In the genomic region with DNA sequence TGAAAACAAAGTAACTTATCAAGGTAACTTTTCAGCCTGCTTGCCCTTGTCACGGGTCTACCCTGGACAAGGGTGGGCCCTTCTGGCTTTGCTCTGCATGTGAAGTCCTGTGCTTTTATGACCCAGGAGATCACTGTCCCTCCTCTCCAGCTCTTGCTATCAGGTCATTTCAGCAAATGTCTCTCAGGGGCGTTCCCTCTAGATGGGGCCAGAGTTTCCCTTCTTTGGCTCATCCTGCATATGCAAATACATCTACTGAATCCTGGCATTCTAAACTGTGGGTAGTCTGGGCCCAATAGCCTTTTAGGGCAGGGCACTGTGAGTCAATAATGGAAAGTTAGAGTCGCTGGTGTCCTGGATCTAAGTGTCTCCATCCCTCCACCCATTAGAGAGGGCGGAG, we compare ENCODE assay signal across 21 cellular contexts.
DNase-seq lines count a peak whose midpoint lies in the region; ATAC-seq and TF ChIP-seq lines count a peak whose summit lies in the region.
"Had no signal": no experiment of that assay in that cellular context is flagged by ENCODE, and none has a peak within 500 bp of the region (broad histone marks: within the 10 kb centered on the region; RNA-seq: fewer than 3 reads in every experiment).

No MANE protein-coding gene starts in this region.

- no peaks in the 10 kb centered on the region for H3K9me3 Mint-ChIP-seq in GM23338
- H3K9me3 Mint-ChIP-seq in WTC11 = peaks cover 9% of the 10 kb centered on the region
- H3K9me3 Mint-ChIP-seq in CD4-positive, alpha-beta memory T cell = peaks cover 0 to 2% (median 0%) of the 10 kb centered on the region in 8 donors
- H3K9me3 Mint-ChIP-seq in activated naive CD8-positive, alpha-beta T cell treated with anti-CD3 and anti-CD28 coated beads, Interleukin-2, amount 50 U/mL, for 24 hours = no peaks in the 10 kb centered on the region
- H3K9me3 Mint-ChIP-seq: activated CD4-positive, alpha-beta memory T cell treated with anti-CD3 and anti-CD28 coated beads for 36 hours; activated naive CD8-positive, alpha-beta T cell treated with anti-CD3 and anti-CD28 coated beads, Interleukin-2, amount 10 ng/mL, durations not matched to agents 7 days and 5 days; nephron; stimulated activated memory B cell treated with anti-CD40 and anti-IgM and Interleukin-4, amounts not matched to agents 10 μg/mL and 1 μg/mL and 100 μg/mL, for 72 hours had no signal

- no peak overlapping the region for H3K4me3 Mint-ChIP-seq in GM23338
- H3K4me3 Mint-ChIP-seq in WTC11 = no peak overlapping the region
- no peak overlapping the region for H3K4me3 Mint-ChIP-seq in CD4-positive, alpha-beta memory T cell
- no peak overlapping the region for H3K4me3 Mint-ChIP-seq in activated naive CD8-positive, alpha-beta T cell treated with anti-CD3 and anti-CD28 coated beads, Interleukin-2, amount 50 U/mL, for 24 hours
- H3K4me3 Mint-ChIP-seq: activated CD4-positive, alpha-beta memory T cell treated with anti-CD3 and anti-CD28 coated beads for 36 hours; activated naive CD8-positive, alpha-beta T cell treated with anti-CD3 and anti-CD28 coated beads, Interleukin-2, amount 10 ng/mL, durations not matched to agents 7 days and 5 days; nephron; stimulated activated memory B cell treated with anti-CD40 and anti-IgM and Interleukin-4, amounts not matched to agents 10 μg/mL and 1 μg/mL and 100 μg/mL, for 72 hours had no signal

- H4K20me1 ChIP-seq in GM23338 (replicated peaks; ENCODE audit: insufficient read depth) = no peaks in the 10 kb centered on the region

- no peak for TF ChIP-seq EP300 in stomach (IDR thresholded peaks at IDR 0.05)

- H3K79me2 ChIP-seq in GM23338 (replicated peaks; ENCODE audit: insufficient read depth) = no peaks in the 10 kb centered on the region

- peaks cover 8% of the 10 kb centered on the region for H3K4me1 ChIP-seq in GM23338 (ENCODE audit: insufficient read depth)
- H3K4me1 ChIP-seq in foreskin keratinocyte = peaks cover 4% of the 10 kb centered on the region
- H3K4me1 ChIP-seq in stomach = peaks cover 0 to 13% (median 2%) of the 10 kb centered on the region in 4 donors
- H3K4me1 ChIP-seq in CD4-positive, alpha-beta memory T cell (ENCODE audit: insufficient read depth, low read length) = no peaks in the 10 kb centered on the region
- no peaks in the 10 kb centered on the region for H3K4me1 ChIP-seq in lower lobe of right lung
- H3K4me1 ChIP-seq: body of pancreas had no signal

- ATAC-seq in GM23338 (no peak), WTC11 (peak; percentile 80), foreskin keratinocyte (no peak), GM21528 (IDR thresholded peaks at IDR 0.05; ENCODE audit: low FRiP score, unreplicated experiment) (no peak), lower lobe of right lung (no peak)
- no peak for ATAC-seq in activated naive CD8-positive, alpha-beta T cell treated with anti-CD3 and anti-CD28 coated beads, Interleukin-2, amount 50 U/mL, for 24 hours
- ATAC-seq: body of pancreas; esophagus mucosa; Right ventricle myocardium inferior; stimulated activated memory B cell treated with anti-CD40 and anti-IgM and Interleukin-4, amounts not matched to agents 10 μg/mL and 1 μg/mL and 100 μg/mL, for 72 hours had no signal

- H3K4me2 ChIP-seq in GM23338 = no peak overlapping the region

- intact Hi-C loops in stomach (cut with DNase I; ENCODE audit: low total_unique reads) = no loop called here
- intact Hi-C loops in CD4-positive, alpha-beta memory T cell (cut with micrococcal nuclease) = no loop called here
- intact Hi-C loops in lower lobe of right lung (cut with DNase I) = no loop called here

- DNase-seq in GM23338 (ENCODE audit: low spot score) (peak; percentile 16), WTC11 (ENCODE audit: low spot score) (no peak), foreskin keratinocyte (no peak), stomach (no peak), lower lobe of right lung (no peak)
- DNase-seq in CD4-positive, alpha-beta memory T cell = no peak
- no peak for DNase-seq in activated naive CD8-positive, alpha-beta T cell treated with anti-CD3 and anti-CD28 coated beads, Interleukin-2, amount 50 U/mL, for 24 hours
- DNase-seq: activated CD4-positive, alpha-beta memory T cell treated with anti-CD3 and anti-CD28 coated beads for 36 hours; activated naive CD8-positive, alpha-beta T cell treated with anti-CD3 and anti-CD28 coated beads, Interleukin-2, amount 10 ng/mL, durations not matched to agents 7 days and 5 days; body of pancreas; effector CD8-positive, alpha-beta T cell; GOT3; NCI-H1417 treated with DMSO at 0.1 percent for 48 hours; NCI-H69; stimulated activated CD4-positive, alpha-beta T cell treated with anti-CD3 and anti-CD28 coated beads, Interleukin-2, amount 100 ng/mL, for 24 hours had no signal

- TF ChIP-seq CTCF in GM23338 (conservative IDR thresholded peaks at IDR 0.05; ENCODE audit: low read depth in 2 of 2) = peak in 1 of 2 experiments; percentile 25; a peak in 1 of 4 replicates
- no peak for TF ChIP-seq CTCF in WTC11 (IDR thresholded peaks at IDR 0.05)
- TF ChIP-seq CTCF in foreskin keratinocyte (conservative IDR thresholded peaks at IDR 0.05) = peak; percentile 7
- TF ChIP-seq CTCF in stomach (IDR thresholded peaks at IDR 0.05) = no peak
- TF ChIP-seq CTCF in lower lobe of right lung (IDR thresholded peaks at IDR 0.05) = no peak

- H3K9me3 ChIP-seq in stomach (no peaks in the 10 kb centered on the region), lower lobe of right lung (no peaks in the 10 kb centered on the region)
- H3K9me3 ChIP-seq in CD4-positive, alpha-beta memory T cell (ENCODE audit: control insufficient read depth in 1 of 2, low read length in 2 of 2) = no peaks in the 10 kb centered on the region
- H3K9me3 ChIP-seq: body of pancreas had no signal

- H3K36me3 ChIP-seq in GM23338 (ENCODE audit: insufficient read depth) (no peaks in the 10 kb centered on the region), stomach (no peaks in the 10 kb centered on the region), lower lobe of right lung (no peaks in the 10 kb centered on the region)
- H3K36me3 ChIP-seq in CD4-positive, alpha-beta memory T cell (ENCODE audit: insufficient read depth, low read length) = no peaks in the 10 kb centered on the region

- CTCF ChIA-PET in WTC11 (lab: Charles Lee) = no interaction called here
- CTCF ChIA-PET in CD4-positive, alpha-beta memory T cell (lab: Charles Lee; ENCODE audit: partially characterized antibody) = no interaction called here

- no peaks in the 10 kb centered on the region for H3F3A ChIP-seq in GM23338 (replicated peaks; ENCODE audit: low read depth)

- POLR2A ChIA-PET in WTC11 (lab: Charles Lee) = no interaction called here
- POLR2A ChIA-PET in CD4-positive, alpha-beta memory T cell (lab: Charles Lee; ENCODE audit: partially characterized antibody) = no interaction called here

- H3K4me1 Mint-ChIP-seq in GM23338 (peaks cover 11% of the 10 kb centered on the region), WTC11 (peaks cover 27% of the 10 kb centered on the region)
- no peaks in the 10 kb centered on the region for H3K4me1 Mint-ChIP-seq in CD4-positive, alpha-beta memory T cell
- H3K4me1 Mint-ChIP-seq in activated naive CD8-positive, alpha-beta T cell treated with anti-CD3 and anti-CD28 coated beads, Interleukin-2, amount 50 U/mL, for 24 hours = no peaks in the 10 kb centered on the region
- H3K4me1 Mint-ChIP-seq: activated naive CD8-positive, alpha-beta T cell treated with anti-CD3 and anti-CD28 coated beads, Interleukin-2, amount 10 ng/mL, durations not matched to agents 7 days and 5 days; stimulated activated memory B cell treated with anti-CD40 and anti-IgM and Interleukin-4, amounts not matched to agents 10 μg/mL and 1 μg/mL and 100 μg/mL, for 72 hours had no signal

- TF ChIP-seq POLR2A in stomach (IDR thresholded peaks at IDR 0.05) = no peak

- H3K27me3 Mint-ChIP-seq in GM23338 (ENCODE audit: insufficient read depth, low read depth, poor library complexity) (no peaks in the 10 kb centered on the region), WTC11 (ENCODE audit: low read depth) (no peaks in the 10 kb centered on the region)
- peaks cover 6 to 17% of the 10 kb centered on the region in 2 donors for H3K27me3 Mint-ChIP-seq in CD4-positive, alpha-beta memory T cell
- peaks cover 10% of the 10 kb centered on the region for H3K27me3 Mint-ChIP-seq in activated naive CD8-positive, alpha-beta T cell treated with anti-CD3 and anti-CD28 coated beads, Interleukin-2, amount 50 U/mL, for 24 hours

- H3K36me3 Mint-ChIP-seq in GM23338 (ENCODE audit: low read depth) (no peaks in the 10 kb centered on the region), WTC11 (no peaks in the 10 kb centered on the region)
- H3K36me3 Mint-ChIP-seq in CD4-positive, alpha-beta memory T cell = no peaks in the 10 kb centered on the region
- H3K36me3 Mint-ChIP-seq in activated naive CD8-positive, alpha-beta T cell treated with anti-CD3 and anti-CD28 coated beads, Interleukin-2, amount 50 U/mL, for 24 hours (ENCODE audit: low read depth) = no peaks in the 10 kb centered on the region
- H3K36me3 Mint-ChIP-seq: activated CD4-positive, alpha-beta memory T cell treated with anti-CD3 and anti-CD28 coated beads for 36 hours; activated naive CD8-positive, alpha-beta T cell treated with anti-CD3 and anti-CD28 coated beads, Interleukin-2, amount 10 ng/mL, durations not matched to agents 7 days and 5 days; stimulated activated memory B cell treated with anti-CD40 and anti-IgM and Interleukin-4, amounts not matched to agents 10 μg/mL and 1 μg/mL and 100 μg/mL, for 72 hours had no signal

- H3K27me3 ChIP-seq in GM23338 (ENCODE audit: insufficient read depth) (no peaks in the 10 kb centered on the region), foreskin keratinocyte (no peaks in the 10 kb centered on the region), stomach (no peaks in the 10 kb centered on the region), lower lobe of right lung (ENCODE audit: low read depth) (no peaks in the 10 kb centered on the region)
- no peaks in the 10 kb centered on the region for H3K27me3 ChIP-seq in CD4-positive, alpha-beta memory T cell (ENCODE audit: insufficient read depth, low read length)
- H3K27me3 ChIP-seq: body of pancreas had no signal

- no peak overlapping the region for H2AFZ ChIP-seq in GM23338

- no peak overlapping the region for H3K27ac Mint-ChIP-seq in GM23338
- H3K27ac Mint-ChIP-seq in WTC11 = no peak overlapping the region
- no peak overlapping the region for H3K27ac Mint-ChIP-seq in CD4-positive, alpha-beta memory T cell
- H3K27ac Mint-ChIP-seq in activated naive CD8-positive, alpha-beta T cell treated with anti-CD3 and anti-CD28 coated beads, Interleukin-2, amount 50 U/mL, for 24 hours = no peak overlapping the region
- H3K27ac Mint-ChIP-seq: activated CD4-positive, alpha-beta memory T cell treated with anti-CD3 and anti-CD28 coated beads for 36 hours; activated naive CD8-positive, alpha-beta T cell treated with anti-CD3 and anti-CD28 coated beads, Interleukin-2, amount 10 ng/mL, durations not matched to agents 7 days and 5 days; stimulated activated memory B cell treated with anti-CD40 and anti-IgM and Interleukin-4, amounts not matched to agents 10 μg/mL and 1 μg/mL and 100 μg/mL, for 72 hours had no signal

- H3K27ac ChIP-seq in GM23338 (ENCODE audit: low read depth) (no peak overlapping the region), foreskin keratinocyte (peak overlapping the region; percentile 52), stomach (peak overlapping the region in 3 of 5 donors; percentile 62 to 74 (median 68)), lower lobe of right lung (no peak overlapping the region)
- no peak overlapping the region for H3K27ac ChIP-seq in CD4-positive, alpha-beta memory T cell (ENCODE audit: low read depth, low read length)
- H3K27ac ChIP-seq: body of pancreas, C4-2B had no signal

- H3K9me2 ChIP-seq in GM23338 (ENCODE audit: insufficient read depth) = no peaks in the 10 kb centered on the region; the same call in 1 of the 2 replicates

- H3K4me3 ChIP-seq in GM23338 (no peak overlapping the region), stomach (no peak overlapping the region), lower lobe of right lung (no peak overlapping the region)
- H3K4me3 ChIP-seq in CD4-positive, alpha-beta memory T cell (ENCODE audit: low read length in 2 of 2) = no peak overlapping the region
- H3K4me3 ChIP-seq: body of pancreas had no signal

- 73 to 87% (median 84%) methylated on average over 4 of the region's 4 CpGs for WGBS in stomach, 5 donors

Comparison
In these comparisons a context has a peak if more than half of its experiments do, and no peak if none do; other contexts are left out.
1. H3K27ac ChIP-seq: peak in foreskin keratinocyte (single experiment) and stomach (3 of 5); none in GM23338 (single experiment), CD4-positive, alpha-beta memory T cell (single experiment) and lower lobe of right lung (single experiment).